19 cellular contexts compared by ENCODE assay signal in genomic region chr1:77175230-77175844, GRCh38. TPM values are rescaled to one million over a fixed set of nuclear protein-coding genes. Genes with fewer than 3 reads are reported as not detected.
DNase-seq lines count a peak whose midpoint lies in the region; ATAC-seq, FAIRE-seq and TF ChIP-seq lines count a peak whose summit lies in the region.
"Had no signal": no experiment of that assay in that cellular context is flagged by ENCODE, and none has a peak within 500 bp of the region (broad histone marks: within the 10 kb centered on the region; RNA-seq: fewer than 3 reads in every experiment).

No MANE protein-coding gene starts in this region.

- H3K79me2 ChIP-seq in HepG2 (ENCODE audit: insufficient read depth, low read length), result no peaks in the 10 kb centered on the region

- H3K4me1 ChIP-seq in HepG2 (ENCODE audit: insufficient read depth, low read length), result no peaks in the 10 kb centered on the region
- no peaks in the 10 kb centered on the region for H3K4me1 ChIP-seq in right lobe of liver
- H3K4me1 ChIP-seq in neuronal stem cell (ENCODE audit: control insufficient read depth in 2 of 2, insufficient read depth in 1 of 2, low read depth in 1 of 2, low read length in 2 of 2), result no peaks in the 10 kb centered on the region

- no peak overlapping the region for H4K91ac ChIP-seq in neuronal stem cell (ENCODE audit: low read depth, low read length, poor library complexity)

- no peak for TF ChIP-seq POLR2A in HepG2 (IDR thresholded peaks at IDR 0.05; ENCODE audit: insufficient read depth in 1 of 2, low read depth in 2 of 2, low read length in 2 of 2)
- TF ChIP-seq POLR2A in right lobe of liver (IDR thresholded peaks at IDR 0.05), result no peak

- H3K9ac ChIP-seq in HepG2 (ENCODE audit: insufficient read depth, low read depth, low read length), result no peak overlapping the region
- H3K9ac ChIP-seq in neuronal stem cell (ENCODE audit: low read depth, low read length, poor library complexity), result no peak overlapping the region

- H3K18ac ChIP-seq in neuronal stem cell (ENCODE audit: low read length), result no peak overlapping the region

- TF ChIP-seq CTCF in HepG2 (CRISPR knock-in tag; IDR thresholded peaks at IDR 0.05) (no peak), right lobe of liver (IDR thresholded peaks at IDR 0.05) (no peak), choroid plexus epithelial cell (conservative IDR thresholded peaks at IDR 0.05; ENCODE audit: low read depth, low read length) (no peak), D721Med (IDR thresholded peaks at IDR 0.05; ENCODE audit: insufficient read depth, missing control alignments) (no peak)

- CTCF ChIA-PET in HepG2 (lab: Yijun Ruan, JAX; ENCODE audit: low intra/inter-chr PET ratio, low total read pairs), result no interaction called here

- POLR2A ChIA-PET in HepG2 (lab: Yijun Ruan, JAX), result no interaction called here

- no peaks in the 10 kb centered on the region for H3K27me3 ChIP-seq in HepG2 (ENCODE audit: control insufficient read depth in 1 of 2, insufficient read depth in 2 of 2, low read length in 2 of 2)
- H3K27me3 ChIP-seq in right lobe of liver, result no peaks in the 10 kb centered on the region
- H3K27me3 ChIP-seq in neuronal stem cell (ENCODE audit: control insufficient read depth in 3 of 3, insufficient read depth in 3 of 3, low read depth in 1 of 3, low read length in 3 of 3), result no peaks in the 10 kb centered on the region

- in situ Hi-C loops in HepG2 (cut with HindIII; ENCODE audit: extremely low pct_ligation_motif_present, low pct_unique_long_range_greater_than_20kb), result no loop called here

- no peak for DNase-seq in HepG2 (ENCODE audit: low spot score)
- no peak for DNase-seq in right lobe of liver
- DNase-seq in NAMALWA (ENCODE audit: low spot score), result peak; percentile 1
- DNase-seq in choroid plexus epithelial cell (ENCODE audit: low read depth), result peak; percentile 7
- DNase-seq in neuronal stem cell (ENCODE audit: low spot score), result peak; percentile 18
- DNase-seq in activated T-cell treated with anti-CD3 and anti-CD28 coated beads for 4 hours, result no peak
- no peak for DNase-seq in D721Med (ENCODE audit: insufficient read length, low spot score)
- DNase-seq: activated CD8-positive, alpha-beta memory T cell treated with anti-CD3 and anti-CD28 coated beads, Interleukin-2, amount 50 U/mL, for 48 hours; activated naive CD8-positive, alpha-beta T cell treated with anti-CD3 and anti-CD28 coated beads, Interleukin-2, amount 10 ng/mL, durations not matched to agents 7 days and 5 days; H9; immature natural killer cell; mucosa of descending colon; NCI-H1092; NCI-H510A; SIG-M5 had no signal

- FAIRE-seq in HepG2 (lab: Jason Lieb, UNC), result no peak
- no peak for FAIRE-seq in D721Med (lab: Jason Lieb, UNC)
- FAIRE-seq: GM18507 had no signal

- H4K8ac ChIP-seq in neuronal stem cell (ENCODE audit: low read depth, low read length), result no peak overlapping the region

- H2AK5ac ChIP-seq in neuronal stem cell (ENCODE audit: low read depth, low read length), result no peak overlapping the region

- no peak overlapping the region for H2BK5ac ChIP-seq in neuronal stem cell (ENCODE audit: low read length)

- no peak overlapping the region for H3K14ac ChIP-seq in neuronal stem cell (ENCODE audit: low read length)

- no peak for TF ChIP-seq RAD21 in HepG2 (CRISPR knock-in tag; IDR thresholded peaks at IDR 0.05)

- no peak overlapping the region for H3K4ac ChIP-seq in neuronal stem cell (ENCODE audit: low read length)

- WGBS in HepG2 (ENCODE audit: low lambda C conversion rate), result 40% methylated on average over 3 of the region's 3 CpGs
- WGBS in right lobe of liver (ENCODE audit: insufficient coverage, low coverage, low lambda C conversion rate, missing lambda C conversion rate), result 88% methylated on average over 3 of the region's 3 CpGs
- no CpG with 5 or more reads among the region's 3 CpGs for WGBS in neuronal stem cell (ENCODE audit: extremely low coverage in 2 of 2, insufficient read length in 2 of 2, insufficient replicate concordance in 1 of 2), 2 donors

- H3K4me2 ChIP-seq in HepG2 (ENCODE audit: low read depth, low read length) (no peak overlapping the region), neuronal stem cell (ENCODE audit: insufficient read depth, low read length, poor library complexity, severe bottlenecking) (no peak overlapping the region)

- H2AFZ ChIP-seq in HepG2 (ENCODE audit: low read length) (no peak overlapping the region), neuronal stem cell (ENCODE audit: low read length) (no peak overlapping the region)

- H4K20me1 ChIP-seq in HepG2 (ENCODE audit: insufficient read depth, low read length), result no peaks in the 10 kb centered on the region

- BruUV-seq in HepG2 (replicated peaks; lab: Mats Ljungman, UMichigan), result no TSS peak

- H3K36me3 ChIP-seq in HepG2 (replicated peaks in 1 of 2; ENCODE audit: control insufficient read depth in 1 of 2, insufficient read depth in 2 of 2, low read length in 2 of 2) (no peaks in the 10 kb centered on the region), right lobe of liver (no peaks in the 10 kb centered on the region), neuronal stem cell (replicated peaks in 1 of 2; ENCODE audit: control insufficient read depth in 2 of 2, insufficient read depth in 2 of 2, low read length in 2 of 2) (peaks cover 0 to 3% of the 10 kb centered on the region in 2 donors)

- H3K4me3 ChIP-seq in HepG2 (replicated peaks in 1 of 3; ENCODE audit: insufficient read depth in 1 of 3, low read depth in 2 of 3, low read length in 3 of 3) (no peak overlapping the region), right lobe of liver (no peak overlapping the region), choroid plexus epithelial cell (ENCODE audit: low read depth, low read length) (no peak overlapping the region), neuronal stem cell (ENCODE audit: low read length in 2 of 2) (no peak overlapping the region)
- H3K4me3 ChIP-seq: mucosa of descending colon had no signal

- H2BK12ac ChIP-seq in neuronal stem cell (ENCODE audit: low read length), result no peak overlapping the region

- TF ChIP-seq EP300 in HepG2 (IDR thresholded peaks at IDR 0.05; ENCODE audit: low read depth in 2 of 2, low read length in 2 of 2) (no peak), HepG2 (CRISPR knock-in tag; IDR thresholded peaks at IDR 0.05; ENCODE audit: borderline replicate concordance) (no peak)

- no peak overlapping the region for H2BK15ac ChIP-seq in neuronal stem cell (ENCODE audit: low read length)

- intact Hi-C loops in HepG2 (cut with micrococcal nuclease; ENCODE audit: unreplicated experiment) (no loop called here), right lobe of liver (cut with DNase I) (no loop called here)

- ATAC-seq in HepG2 (no peak), right lobe of liver (no peak), SK-N-SH treated with all-trans-retinoic acid at 6 μM for 48 hours (no peak)
- ATAC-seq: mucosa of descending colon; stimulated activated effector memory CD8-positive, alpha-beta T cell treated with anti-CD3 and anti-CD28 coated beads, Interleukin-12 subunit alpha, Interleukin-12 subunit beta, amount 100 ng/mL, for 72 hours had no signal

- H3K9me3 ChIP-seq in HepG2 (ENCODE audit: low read length) (peaks cover 55% of the 10 kb centered on the region), right lobe of liver (no peaks in the 10 kb centered on the region), neuronal stem cell (replicated peaks in 1 of 2; ENCODE audit: control insufficient read depth in 2 of 2, insufficient read depth in 1 of 2, low read depth in 1 of 2, low read length in 2 of 2) (peaks cover 5 to 39% of the 10 kb centered on the region in 2 donors)

- H3K27ac ChIP-seq in HepG2 (ENCODE audit: extremely low read length, insufficient read depth, low read length) (no peak overlapping the region), right lobe of liver (no peak overlapping the region), neuronal stem cell (replicated peaks; ENCODE audit: low read length) (no peak overlapping the region)
- H3K27ac ChIP-seq: HL-60 had no signal

- no peak overlapping the region for H2BK120ac ChIP-seq in neuronal stem cell (ENCODE audit: low read depth, low read length)

- H3K23ac ChIP-seq in neuronal stem cell (ENCODE audit: low read depth, low read length, poor library complexity), result no peak overlapping the region

- H3K79me1 ChIP-seq in neuronal stem cell (ENCODE audit: low read depth, low read length), result no peaks in the 10 kb centered on the region

TF ChIP-seq in HepG2, 621 proteins besides CTCF, POLR2A, EP300 and RAD21 (continues in another document):
- TF ChIP-seq ZFP36 (IDR thresholded peaks at IDR 0.05; ENCODE audit: borderline replicate concordance, low read depth, low read length, partially characterized antibody), result peak; percentile 87

RNA-seq across cellular contexts. Expression of gene PIGK, which starts 43.9 kb away (rescaled TPM):
- total RNA-seq in HepG2 (2016; rRNA removed; fragmentation: Illumina TruSeq; extraction: Trizol) (23.7 and 38.5 TPM in 2 replicates), right lobe of liver (10 to 100 TPM; 13.4 to 19.1 (median 16.1) TPM)
- total RNA-seq in HepG2 (2016; cell fraction: cytosol; rRNA removed; fragmentation: Illumina TruSeq; extraction: Trizol; ENCODE audit: low read depth), result 4.1 and 4.5 TPM in 2 replicates
- total RNA-seq in HepG2 (2016; cell fraction: insoluble cytoplasmic fraction; rRNA removed; fragmentation: Illumina TruSeq; extraction: Trizol), result 22.5 and 37.7 TPM in 2 replicates
- total RNA-seq in HepG2 (2016; cell fraction: membrane; rRNA removed; fragmentation: Illumina TruSeq; extraction: Trizol), result 5.2 and 7.3 TPM in 2 replicates
- 29.6 and 33.3 TPM in 2 replicates for total RNA-seq in HepG2 (2016; cell fraction: nucleus; rRNA removed; fragmentation: Illumina TruSeq; extraction: Trizol)
- 9.7 and 14.7 TPM in 2 replicates for polyA plus RNA-seq in HepG2 (2011; rRNA removed)
- polyA plus RNA-seq in HepG2 (2011; cell fraction: cytosol; rRNA removed), result 7.3 and 9.0 TPM in 2 replicates
- 1.7 and 2.8 TPM in 2 replicates for polyA plus RNA-seq in HepG2 (2011; cell fraction: nucleus; rRNA removed)
- polyA plus RNA-seq in HepG2 (2012), result 13.6 and 18.9 TPM in 2 replicates
- polyA plus RNA-seq in HepG2 (2016; cell fraction: cytosol; fragmentation: Illumina TruSeq; extraction: Trizol; ENCODE audit: low read depth), result 1.3 and 1.6 TPM in 2 replicates
- 18.6 and 19.0 TPM in 2 replicates for polyA plus RNA-seq in HepG2 (2016; cell fraction: insoluble cytoplasmic fraction; fragmentation: Illumina TruSeq; extraction: Trizol; ENCODE audit: low read depth)
- 1.9 and 3.0 TPM in 2 replicates for polyA plus RNA-seq in HepG2 (2016; cell fraction: membrane; fragmentation: Illumina TruSeq; extraction: Trizol; ENCODE audit: low read depth)
- polyA plus RNA-seq in HepG2 (2016; cell fraction: nucleus; fragmentation: Illumina TruSeq; extraction: Trizol; ENCODE audit: insufficient read depth, low read depth), result 29.3 and 33.8 TPM in 2 replicates
- polyA minus RNA-seq in HepG2 (2011; rRNA and poly(A)+ RNA removed; ENCODE audit: low replicate concordance), result 13.6 and 15.1 TPM in 2 replicates
- polyA minus RNA-seq in HepG2 (2011; cell fraction: cytosol; rRNA and poly(A)+ RNA removed), result 20.0 and 25.9 TPM in 2 replicates
- 11.1 and 11.3 TPM in 2 replicates for polyA minus RNA-seq in HepG2 (2011; cell fraction: nucleus; rRNA and poly(A)+ RNA removed)
- polyA plus RNA-seq in neuronal stem cell (2013, experiment 1 of 2), result 16.1 TPM
- polyA plus RNA-seq in neuronal stem cell (2013, experiment 2 of 2), result 15.1 TPM

Comparison
In these comparisons a context has a peak if more than half of its experiments do, and no peak if none do; other contexts are left out.
1. DNase-seq: peak in NAMALWA (single experiment), choroid plexus epithelial cell (single experiment) and neuronal stem cell (single experiment); none in HepG2 (single experiment), right lobe of liver (0 of 3), activated T-cell treated with anti-CD3 and anti-CD28 coated beads for 4 hours (single experiment) and D721Med (single experiment).